ENCODE assay signal across 8 cellular contexts in the genomic region with DNA sequence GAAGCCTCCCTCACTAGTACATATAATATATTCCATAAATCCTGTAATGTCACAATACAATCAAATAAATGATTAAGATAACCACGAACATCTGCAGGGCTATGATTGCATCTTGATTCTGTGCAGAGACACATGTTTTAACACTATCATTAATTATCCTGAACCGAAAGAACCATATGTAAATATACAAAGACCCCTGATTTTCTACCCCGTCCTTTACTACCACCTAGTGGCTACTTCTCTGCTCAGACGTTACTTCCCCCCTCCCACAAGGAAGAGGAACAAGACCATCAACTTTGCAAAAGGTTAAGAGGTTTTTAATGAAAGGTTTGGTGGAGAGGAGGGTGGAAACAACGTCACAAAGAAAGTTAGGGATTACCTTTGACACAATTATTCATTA.
DNase-seq lines count a peak whose midpoint lies in the region; ATAC-seq, FAIRE-seq and TF ChIP-seq lines count a peak whose summit lies in the region.

No MANE protein-coding gene starts in this region.

- H3K27me3 ChIP-seq in GM23338 (ENCODE audit: insufficient read depth): no peaks in the 10 kb centered on the region

- no peak overlapping the region for H3K27ac Mint-ChIP-seq in GM23338

- no peaks in the 10 kb centered on the region for H3K36me3 ChIP-seq in GM23338 (ENCODE audit: insufficient read depth)

- H3K9me2 ChIP-seq in GM23338 (ENCODE audit: insufficient read depth): no peaks in the 10 kb centered on the region

- H3K4me3 Mint-ChIP-seq in GM23338: no peak overlapping the region

- DNase-seq in DMS114 treated with DMSO at 0.1 percent for 48 hours (lab: John Stamatoyannopoulos, UW; ENCODE audit: unreplicated experiment) (peak; percentile 15), GM23338 (ENCODE audit: low spot score) (peak; percentile 53), RKO (ENCODE audit: low spot score) (peak; percentile 5), UCSD-AML1 (lab: John Stamatoyannopoulos, UW; ENCODE audit: unreplicated experiment) (no peak)
- DNase-seq in activated CD4-positive, alpha-beta T cell treated with anti-CD3 and anti-CD28 coated beads for 4 hours: no peak

- ATAC-seq in GM23338 (peak; percentile 66; the same call in 2 of the 3 replicates), HG02763 (IDR thresholded peaks at IDR 0.05; ENCODE audit: unreplicated experiment) (no peak), HG03571 (IDR thresholded peaks at IDR 0.05; ENCODE audit: unreplicated experiment) (no peak)

- no peaks in the 10 kb centered on the region for H3F3A ChIP-seq in GM23338 (replicated peaks; ENCODE audit: low read depth)

- TF ChIP-seq CTCF in GM23338 (conservative IDR thresholded peaks at IDR 0.05; ENCODE audit: low read depth in 2 of 2): peak; percentile 66 to 69

- peaks cover 2% of the 10 kb centered on the region for H3K27me3 Mint-ChIP-seq in GM23338 (ENCODE audit: insufficient read depth, low read depth, poor library complexity)

- no peaks in the 10 kb centered on the region for H3K79me2 ChIP-seq in GM23338 (replicated peaks; ENCODE audit: insufficient read depth)

- no peaks in the 10 kb centered on the region for H4K20me1 ChIP-seq in GM23338 (replicated peaks; ENCODE audit: insufficient read depth)

- no peak overlapping the region for H3K4me2 ChIP-seq in GM23338

- no peak overlapping the region for H3K27ac ChIP-seq in GM23338 (ENCODE audit: low read depth)

- H3K4me1 Mint-ChIP-seq in GM23338: peaks cover 7% of the 10 kb centered on the region; the same call in 2 of the 3 replicates

- FAIRE-seq in islet of Langerhans (lab: Jason Lieb, UNC): peak; percentile 21

- H3K4me1 ChIP-seq in GM23338 (ENCODE audit: insufficient read depth): no peaks in the 10 kb centered on the region; the same call in 1 of the 2 replicates

- no peak overlapping the region for H2AFZ ChIP-seq in GM23338

- H3K36me3 Mint-ChIP-seq in GM23338 (ENCODE audit: low read depth): no peaks in the 10 kb centered on the region

- H3K4me3 ChIP-seq in GM23338: no peak overlapping the region

- no peaks in the 10 kb centered on the region for H3K9me3 Mint-ChIP-seq in GM23338

TF ChIP-seq in GM23338, 12 proteins besides CTCF, POLR2A, EP300 and RAD21:
- TF ChIP-seq POLR2AphosphoS5 (IDR thresholded peaks at IDR 0.05; ENCODE audit: low read depth) (no peak), EZH2phosphoT487 (IDR thresholded peaks at IDR 0.05; ENCODE audit: unreplicated experiment) (no peak), ZNF331 (CRISPR knock-in tag; IDR thresholded peaks at IDR 0.05; ENCODE audit: low read depth) (no peak), STAT1 (IDR thresholded peaks at IDR 0.05; ENCODE audit: unreplicated experiment) (no peak), CREB1 (CRISPR knock-in tag; IDR thresholded peaks at IDR 0.05; ENCODE audit: low read depth) (no peak), ZNF114 (CRISPR knock-in tag; IDR thresholded peaks at IDR 0.05) (no peak), EZH2 (IDR thresholded peaks at IDR 0.05; ENCODE audit: low read depth, unreplicated experiment) (no peak), JUNB (IDR thresholded peaks at IDR 0.05; ENCODE audit: unreplicated experiment) (no peak), NANOG (IDR thresholded peaks at IDR 0.05; ENCODE audit: borderline replicate concordance) (no peak)
- TF ChIP-seq, protein P1, sequence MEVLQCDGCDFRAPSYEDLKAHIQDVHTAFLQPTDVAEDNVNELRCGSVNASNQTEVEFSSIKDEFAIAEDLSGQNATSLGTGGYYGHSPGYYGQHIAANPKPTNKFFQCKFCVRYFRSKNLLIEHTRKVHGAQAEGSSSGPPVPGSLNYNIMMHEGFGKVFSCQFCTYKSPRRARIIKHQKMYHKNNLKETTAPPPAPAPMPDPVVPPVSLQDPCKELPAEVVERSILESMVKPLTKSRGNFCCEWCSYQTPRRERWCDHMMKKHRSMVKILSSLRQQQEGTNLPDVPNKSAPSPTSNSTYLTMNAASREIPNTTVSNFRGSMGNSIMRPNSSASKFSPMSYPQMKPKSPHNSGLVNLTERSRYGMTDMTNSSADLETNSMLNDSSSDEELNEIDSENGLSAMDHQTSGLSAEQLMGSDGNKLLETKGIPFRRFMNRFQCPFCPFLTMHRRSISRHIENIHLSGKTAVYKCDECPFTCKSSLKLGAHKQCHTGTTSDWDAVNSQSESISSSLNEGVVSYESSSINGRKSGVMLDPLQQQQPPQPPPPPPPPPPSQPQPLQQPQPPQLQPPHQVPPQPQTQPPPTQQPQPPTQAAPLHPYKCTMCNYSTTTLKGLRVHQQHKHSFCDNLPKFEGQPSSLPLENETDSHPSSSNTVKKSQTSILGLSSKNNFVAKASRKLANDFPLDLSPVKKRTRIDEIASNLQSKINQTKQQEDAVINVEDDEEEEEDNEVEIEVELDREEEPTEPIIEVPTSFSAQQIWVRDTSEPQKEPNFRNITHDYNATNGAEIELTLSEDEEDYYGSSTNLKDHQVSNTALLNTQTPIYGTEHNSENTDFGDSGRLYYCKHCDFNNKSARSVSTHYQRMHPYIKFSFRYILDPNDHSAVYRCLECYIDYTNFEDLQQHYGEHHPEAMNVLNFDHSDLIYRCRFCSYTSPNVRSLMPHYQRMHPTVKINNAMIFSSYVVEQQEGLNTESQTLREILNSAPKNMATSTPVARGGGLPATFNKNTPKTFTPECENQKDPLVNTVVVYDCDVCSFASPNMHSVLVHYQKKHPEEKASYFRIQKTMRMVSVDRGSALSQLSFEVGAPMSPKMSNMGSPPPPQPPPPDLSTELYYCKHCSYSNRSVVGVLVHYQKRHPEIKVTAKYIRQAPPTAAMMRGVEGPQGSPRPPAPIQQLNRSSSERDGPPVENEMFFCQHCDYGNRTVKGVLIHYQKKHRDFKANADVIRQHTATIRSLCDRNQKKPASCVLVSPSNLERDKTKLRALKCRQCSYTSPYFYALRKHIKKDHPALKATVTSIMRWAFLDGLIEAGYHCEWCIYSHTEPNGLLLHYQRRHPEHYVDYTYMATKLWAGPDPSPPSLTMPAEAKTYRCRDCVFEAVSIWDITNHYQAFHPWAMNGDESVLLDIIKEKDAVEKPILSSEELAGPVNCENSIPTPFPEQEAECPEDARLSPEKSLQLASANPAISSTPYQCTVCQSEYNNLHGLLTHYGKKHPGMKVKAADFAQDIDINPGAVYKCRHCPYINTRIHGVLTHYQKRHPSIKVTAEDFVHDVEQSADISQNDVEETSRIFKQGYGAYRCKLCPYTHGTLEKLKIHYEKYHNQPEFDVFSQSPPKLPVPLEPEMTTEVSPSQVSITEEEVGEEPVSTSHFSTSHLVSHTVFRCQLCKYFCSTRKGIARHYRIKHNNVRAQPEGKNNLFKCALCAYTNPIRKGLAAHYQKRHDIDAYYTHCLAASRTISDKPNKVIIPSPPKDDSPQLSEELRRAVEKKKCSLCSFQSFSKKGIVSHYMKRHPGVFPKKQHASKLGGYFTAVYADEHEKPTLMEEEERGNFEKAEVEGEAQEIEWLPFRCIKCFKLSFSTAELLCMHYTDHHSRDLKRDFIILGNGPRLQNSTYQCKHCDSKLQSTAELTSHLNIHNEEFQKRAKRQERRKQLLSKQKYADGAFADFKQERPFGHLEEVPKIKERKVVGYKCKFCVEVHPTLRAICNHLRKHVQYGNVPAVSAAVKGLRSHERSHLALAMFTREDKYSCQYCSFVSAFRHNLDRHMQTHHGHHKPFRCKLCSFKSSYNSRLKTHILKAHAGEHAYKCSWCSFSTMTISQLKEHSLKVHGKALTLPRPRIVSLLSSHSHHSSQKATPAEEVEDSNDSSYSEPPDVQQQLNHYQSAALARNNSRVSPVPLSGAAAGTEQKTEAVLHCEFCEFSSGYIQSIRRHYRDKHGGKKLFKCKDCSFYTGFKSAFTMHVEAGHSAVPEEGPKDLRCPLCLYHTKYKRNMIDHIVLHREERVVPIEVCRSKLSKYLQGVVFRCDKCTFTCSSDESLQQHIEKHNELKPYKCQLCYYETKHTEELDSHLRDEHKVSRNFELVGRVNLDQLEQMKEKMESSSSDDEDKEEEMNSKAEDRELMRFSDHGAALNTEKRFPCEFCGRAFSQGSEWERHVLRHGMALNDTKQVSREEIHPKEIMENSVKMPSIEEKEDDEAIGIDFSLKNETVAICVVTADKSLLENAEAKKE (CRISPR knock-in tag; IDR thresholded peaks at IDR 0.05): no peak
- TF ChIP-seq, protein P2, sequence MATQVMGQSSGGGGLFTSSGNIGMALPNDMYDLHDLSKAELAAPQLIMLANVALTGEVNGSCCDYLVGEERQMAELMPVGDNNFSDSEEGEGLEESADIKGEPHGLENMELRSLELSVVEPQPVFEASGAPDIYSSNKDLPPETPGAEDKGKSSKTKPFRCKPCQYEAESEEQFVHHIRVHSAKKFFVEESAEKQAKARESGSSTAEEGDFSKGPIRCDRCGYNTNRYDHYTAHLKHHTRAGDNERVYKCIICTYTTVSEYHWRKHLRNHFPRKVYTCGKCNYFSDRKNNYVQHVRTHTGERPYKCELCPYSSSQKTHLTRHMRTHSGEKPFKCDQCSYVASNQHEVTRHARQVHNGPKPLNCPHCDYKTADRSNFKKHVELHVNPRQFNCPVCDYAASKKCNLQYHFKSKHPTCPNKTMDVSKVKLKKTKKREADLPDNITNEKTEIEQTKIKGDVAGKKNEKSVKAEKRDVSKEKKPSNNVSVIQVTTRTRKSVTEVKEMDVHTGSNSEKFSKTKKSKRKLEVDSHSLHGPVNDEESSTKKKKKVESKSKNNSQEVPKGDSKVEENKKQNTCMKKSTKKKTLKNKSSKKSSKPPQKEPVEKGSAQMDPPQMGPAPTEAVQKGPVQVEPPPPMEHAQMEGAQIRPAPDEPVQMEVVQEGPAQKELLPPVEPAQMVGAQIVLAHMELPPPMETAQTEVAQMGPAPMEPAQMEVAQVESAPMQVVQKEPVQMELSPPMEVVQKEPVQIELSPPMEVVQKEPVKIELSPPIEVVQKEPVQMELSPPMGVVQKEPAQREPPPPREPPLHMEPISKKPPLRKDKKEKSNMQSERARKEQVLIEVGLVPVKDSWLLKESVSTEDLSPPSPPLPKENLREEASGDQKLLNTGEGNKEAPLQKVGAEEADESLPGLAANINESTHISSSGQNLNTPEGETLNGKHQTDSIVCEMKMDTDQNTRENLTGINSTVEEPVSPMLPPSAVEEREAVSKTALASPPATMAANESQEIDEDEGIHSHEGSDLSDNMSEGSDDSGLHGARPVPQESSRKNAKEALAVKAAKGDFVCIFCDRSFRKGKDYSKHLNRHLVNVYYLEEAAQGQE (IDR thresholded peaks at IDR 0.05; ENCODE audit: unreplicated experiment): no peak
- TF ChIP-seq, protein P3, sequence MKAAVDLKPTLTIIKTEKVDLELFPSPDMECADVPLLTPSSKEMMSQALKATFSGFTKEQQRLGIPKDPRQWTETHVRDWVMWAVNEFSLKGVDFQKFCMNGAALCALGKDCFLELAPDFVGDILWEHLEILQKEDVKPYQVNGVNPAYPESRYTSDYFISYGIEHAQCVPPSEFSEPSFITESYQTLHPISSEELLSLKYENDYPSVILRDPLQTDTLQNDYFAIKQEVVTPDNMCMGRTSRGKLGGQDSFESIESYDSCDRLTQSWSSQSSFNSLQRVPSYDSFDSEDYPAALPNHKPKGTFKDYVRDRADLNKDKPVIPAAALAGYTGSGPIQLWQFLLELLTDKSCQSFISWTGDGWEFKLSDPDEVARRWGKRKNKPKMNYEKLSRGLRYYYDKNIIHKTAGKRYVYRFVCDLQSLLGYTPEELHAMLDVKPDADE (IDR thresholded peaks at IDR 0.05): no peak

Comparison
In these comparisons a context has a peak if more than half of its experiments do, and no peak if none do; other contexts are left out.
1. DNase-seq: peak in DMS114 treated with DMSO at 0.1 percent for 48 hours (single experiment), GM23338 (single experiment) and RKO (single experiment); none in activated CD4-positive, alpha-beta T cell treated with anti-CD3 and anti-CD28 coated beads for 4 hours (0 of 2) and UCSD-AML1 (single experiment).